8 cellular contexts compared by ENCODE assay signal in the genomic region with DNA sequence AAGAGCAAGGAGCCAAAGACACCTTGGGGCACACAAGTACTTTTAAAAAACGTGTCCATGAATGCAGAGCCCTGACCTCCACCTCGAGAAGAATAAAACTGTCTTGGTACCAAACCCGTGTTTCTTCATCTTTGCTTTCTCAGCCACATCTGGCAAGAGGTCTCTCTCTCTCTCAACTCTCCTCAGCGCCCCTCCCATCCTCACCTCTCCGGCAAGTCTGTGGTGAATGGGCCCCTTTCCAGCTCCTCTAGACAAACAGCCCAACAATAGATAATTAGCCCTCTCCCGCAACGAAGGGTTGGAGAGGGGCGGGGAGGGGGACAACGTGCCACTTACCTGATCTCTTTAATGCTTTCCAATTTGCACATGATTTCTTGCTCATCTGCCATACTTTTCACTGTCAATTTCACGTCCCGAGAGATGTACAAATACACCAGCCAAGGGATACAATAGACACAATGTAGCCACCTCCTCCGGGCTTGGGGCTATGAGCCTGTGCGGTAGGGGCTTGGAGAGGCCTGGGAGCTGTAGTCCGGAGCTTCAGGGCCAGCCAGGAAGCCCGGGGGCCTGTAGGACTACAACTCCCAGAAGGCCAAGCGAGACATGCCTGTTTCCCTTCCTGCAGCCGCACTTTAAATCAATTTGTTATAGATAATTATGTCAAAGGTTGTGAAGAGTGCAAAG. TPM values are rescaled to one million over a fixed set of nuclear protein-coding genes. Genes with fewer than 3 reads are reported as not detected.
A peak's percentile ranks its signal among the peaks of the same experiment; 100 is the strongest.
DNase-seq lines count a peak whose midpoint lies in the region; ATAC-seq, FAIRE-seq and TF ChIP-seq lines count a peak whose summit lies in the region.

Gene ZC4H2, minus strand, starts transcription at position 462 of the 684 bp plus-strand sequence. Its CDS starts 73 bp downstream, at position 389.

- FAIRE-seq in A549 (lab: Jason Lieb, UNC) (peak; percentile 94), RCC 7860 (lab: Jason Lieb, UNC) (peak; percentile 50)

- H3K36me3 Mint-ChIP-seq in activated T-helper 2 cell treated with anti-CD3 and anti-CD28 coated beads, Interferon-gamma antibody, Interleukin-2, Interleukin-4, amounts not matched to agents 10 μg/mL and 5 μg/mL and 100 μg/mL, durations not matched to agents 14 hours and 24 hours and 36 hours (ENCODE audit: low read depth), result peaks cover 15% of the 10 kb centered on the region
- H3K36me3 Mint-ChIP-seq in natural killer cell treated with Interleukin-12 subunit alpha and Interleukin-12 subunit beta and Interleukin-15 and Interleukin-18, amount 100 ng/mL, for 72 hours, result no peaks in the 10 kb centered on the region

- no peaks in the 10 kb centered on the region for H3K4me1 ChIP-seq in A549

- 1% methylated on average over 17 of the region's 17 CpGs for WGBS in A549 (ENCODE audit: missing lambda C conversion rate)

- POLR2A ChIA-PET in A549 (lab: Yijun Ruan, JAX), result no interaction called here

- no peak for TF ChIP-seq CTCF in A549 (IDR thresholded peaks at IDR 0.05)
- no peak for TF ChIP-seq CTCF in fibroblast of pulmonary artery (IDR thresholded peaks at IDR 0.05; ENCODE audit: low read length, missing control alignments)

- TF ChIP-seq RAD21 in A549 (conservative IDR thresholded peaks at IDR 0.05 in 1 of 2, IDR thresholded peaks at IDR 0.05 in 1 of 2), result no peak

- H3K9me3 ChIP-seq in A549, result no peaks in the 10 kb centered on the region

- CTCF ChIA-PET in A549 (lab: Yijun Ruan, JAX), result interaction anchor here (1.1 kb wide), 1 partner anchor 59 kb away, joined by 3 read pairs; the partner anchor contains the start of gene ZC3H12B

- peak within 1 kb of the TSS; percentile 58 for H3K4me3 ChIP-seq in A549
- peak within 1 kb of the TSS; percentile 72 for H3K4me3 ChIP-seq in fibroblast of pulmonary artery (replicated peaks; ENCODE audit: low read depth, low read length)

- peaks cover 20% of the 10 kb centered on the region for H3K4me1 Mint-ChIP-seq in activated T-helper 2 cell treated with anti-CD3 and anti-CD28 coated beads, Interferon-gamma antibody, Interleukin-2, Interleukin-4, amounts not matched to agents 10 μg/mL and 5 μg/mL and 100 μg/mL, durations not matched to agents 14 hours and 24 hours and 36 hours (ENCODE audit: low read depth)
- peaks cover 6 to 9% of the 10 kb centered on the region in 2 donors for H3K4me1 Mint-ChIP-seq in natural killer cell treated with Interleukin-12 subunit alpha and Interleukin-12 subunit beta and Interleukin-15 and Interleukin-18, amount 100 ng/mL, for 72 hours (ENCODE audit: low read depth in 2 of 2)
- peaks cover 13% of the 10 kb centered on the region for H3K4me1 Mint-ChIP-seq in stimulated activated naive CD8-positive, alpha-beta T cell treated with anti-CD3 and anti-CD28 coated beads, Interleukin-15, amount 100 ng/mL, for 72 hours

- TF ChIP-seq POLR2A in A549 (IDR thresholded peaks at IDR 0.05; ENCODE audit: low read length), result no peak

- H3K27ac Mint-ChIP-seq in activated T-helper 2 cell treated with anti-CD3 and anti-CD28 coated beads, Interferon-gamma antibody, Interleukin-2, Interleukin-4, amounts not matched to agents 10 μg/mL and 5 μg/mL and 100 μg/mL, durations not matched to agents 14 hours and 24 hours and 36 hours, result peak within 1 kb of the TSS; percentile 61
- peak within 1 kb of the TSS; percentile 69 to 90 for H3K27ac Mint-ChIP-seq in natural killer cell treated with Interleukin-12 subunit alpha and Interleukin-12 subunit beta and Interleukin-15 and Interleukin-18, amount 100 ng/mL, for 72 hours
- peak within 1 kb of the TSS; percentile 49 to 56 for H3K27ac Mint-ChIP-seq in stimulated activated naive CD8-positive, alpha-beta T cell treated with anti-CD3 and anti-CD28 coated beads, Interleukin-15, amount 100 ng/mL, for 72 hours

- peak within 1 kb of the TSS; percentile 35 to 67; a peak in 4 of 6 replicates for H3K27ac ChIP-seq in A549

- TF ChIP-seq EP300 in A549 (IDR thresholded peaks at IDR 0.05), result no peak

- peak within 1 kb of the TSS; percentile 82 for H3K4me2 ChIP-seq in A549

- intact Hi-C loops in activated T-helper 2 cell treated with anti-CD3 and anti-CD28 coated beads, Interferon-gamma antibody, Interleukin-2, Interleukin-4, amounts not matched to agents 10 μg/mL and 5 μg/mL and 100 μg/mL, durations not matched to agents 14 hours and 24 hours and 36 hours (cut with micrococcal nuclease), result loop anchor here (1.0 to 10.0 kb wide), 5 partner anchors 58 to 1221 kb away; partner anchors contain the start of genes AMER1, LAS1L and ZC3H12B

- DNase-seq in A549 (ENCODE audit: low read depth in 1 of 2, low spot score in 1 of 2), result peak; percentile 48 to 69
- DNase-seq in RCC 7860 (ENCODE audit: low spot score), result peak; percentile 22
- DNase-seq in activated T-helper 2 cell treated with anti-CD3 and anti-CD28 coated beads, Interferon-gamma antibody, Interleukin-2, Interleukin-4, amounts not matched to agents 10 μg/mL and 5 μg/mL and 100 μg/mL, durations not matched to agents 14 hours and 24 hours and 36 hours (ENCODE audit: low spot score), result peak; percentile 54
- peak; percentile 82 for DNase-seq in fibroblast of pulmonary artery (ENCODE audit: low read depth)
- peak; percentile 65 for DNase-seq in natural killer cell treated with Interleukin-12 subunit alpha and Interleukin-12 subunit beta and Interleukin-15 and Interleukin-18, amount 100 ng/mL, for 72 hours (ENCODE audit: low spot score)
- peak; percentile 52 to 65 for DNase-seq in stimulated activated naive CD8-positive, alpha-beta T cell treated with anti-CD3 and anti-CD28 coated beads, Interleukin-15, amount 100 ng/mL, for 72 hours

- H3K9me3 Mint-ChIP-seq in activated T-helper 2 cell treated with anti-CD3 and anti-CD28 coated beads, Interferon-gamma antibody, Interleukin-2, Interleukin-4, amounts not matched to agents 10 μg/mL and 5 μg/mL and 100 μg/mL, durations not matched to agents 14 hours and 24 hours and 36 hours, result peaks cover 24% of the 10 kb centered on the region
- no peaks in the 10 kb centered on the region for H3K9me3 Mint-ChIP-seq in natural killer cell treated with Interleukin-12 subunit alpha and Interleukin-12 subunit beta and Interleukin-15 and Interleukin-18, amount 100 ng/mL, for 72 hours
- peaks cover 6 to 12% of the 10 kb centered on the region in 2 donors for H3K9me3 Mint-ChIP-seq in stimulated activated naive CD8-positive, alpha-beta T cell treated with anti-CD3 and anti-CD28 coated beads, Interleukin-15, amount 100 ng/mL, for 72 hours

- peak within 1 kb of the TSS; percentile 93 for H3K4me3 Mint-ChIP-seq in activated T-helper 2 cell treated with anti-CD3 and anti-CD28 coated beads, Interferon-gamma antibody, Interleukin-2, Interleukin-4, amounts not matched to agents 10 μg/mL and 5 μg/mL and 100 μg/mL, durations not matched to agents 14 hours and 24 hours and 36 hours (ENCODE audit: low read depth)
- H3K4me3 Mint-ChIP-seq in natural killer cell treated with Interleukin-12 subunit alpha and Interleukin-12 subunit beta and Interleukin-15 and Interleukin-18, amount 100 ng/mL, for 72 hours, result peak within 1 kb of the TSS; percentile 96
- H3K4me3 Mint-ChIP-seq in stimulated activated naive CD8-positive, alpha-beta T cell treated with anti-CD3 and anti-CD28 coated beads, Interleukin-15, amount 100 ng/mL, for 72 hours, result peak within 1 kb of the TSS; percentile 96 to 97

- H3K27me3 Mint-ChIP-seq in activated T-helper 2 cell treated with anti-CD3 and anti-CD28 coated beads, Interferon-gamma antibody, Interleukin-2, Interleukin-4, amounts not matched to agents 10 μg/mL and 5 μg/mL and 100 μg/mL, durations not matched to agents 14 hours and 24 hours and 36 hours (ENCODE audit: low read depth), result no peaks in the 10 kb centered on the region
- peaks cover 2 to 7% of the 10 kb centered on the region in 2 donors for H3K27me3 Mint-ChIP-seq in natural killer cell treated with Interleukin-12 subunit alpha and Interleukin-12 subunit beta and Interleukin-15 and Interleukin-18, amount 100 ng/mL, for 72 hours
- H3K27me3 Mint-ChIP-seq in stimulated activated naive CD8-positive, alpha-beta T cell treated with anti-CD3 and anti-CD28 coated beads, Interleukin-15, amount 100 ng/mL, for 72 hours, result no peaks in the 10 kb centered on the region

- ATAC-seq in A549, result peak; percentile 99 to 100
- ATAC-seq in GM19023 (IDR thresholded peaks at IDR 0.05; ENCODE audit: unreplicated experiment), result peak; percentile 98
- ATAC-seq in HG03280 (IDR thresholded peaks at IDR 0.05; ENCODE audit: unreplicated experiment), result peak; percentile 100
- peak; percentile 94 to 98 for ATAC-seq in natural killer cell treated with Interleukin-12 subunit alpha and Interleukin-12 subunit beta and Interleukin-15 and Interleukin-18, amount 100 ng/mL, for 72 hours
- peak; percentile 99 for ATAC-seq in stimulated activated naive CD8-positive, alpha-beta T cell treated with anti-CD3 and anti-CD28 coated beads, Interleukin-15, amount 100 ng/mL, for 72 hours

TF ChIP-seq in A549, 52 proteins besides CTCF, POLR2A, EP300 and RAD21:
- TF ChIP-seq RCOR1 (IDR thresholded peaks at IDR 0.05; ENCODE audit: low read depth, low read length), result no peak
- no peak for TF ChIP-seq NFE2L2 (conservative IDR thresholded peaks at IDR 0.05; ENCODE audit: low read length)
- TF ChIP-seq CBX8 (IDR thresholded peaks at IDR 0.05), result no peak
- TF ChIP-seq HDAC2 (IDR thresholded peaks at IDR 0.05), result no peak

RNA-seq across cellular contexts. Expression of gene ZC4H2, which starts in this region (rescaled TPM):
- 6.0 and 7.4 TPM in 2 replicates for polyA plus RNA-seq in A549 (2011; rRNA removed)
- polyA plus RNA-seq in A549 (2012; cell fraction: cytosol; rRNA removed), result 2.0 and 2.2 TPM in 2 replicates
- 2.3 and 3.9 TPM in 2 replicates for polyA plus RNA-seq in A549 (2012; cell fraction: nucleus; rRNA removed)
- polyA plus RNA-seq in A549 (2017; fragmentation: RNase III; extraction: RNeasy Plus Mini Kit Qiagen cat#74134 plus additional on column Dnase treatment), result 2.8 to 4.2 TPM (median 3.7 TPM) in 3 replicates
- 2.8 and 3.3 TPM in 2 replicates for polyA minus RNA-seq in A549 (2011; rRNA and poly(A)+ RNA removed)
- 8.9 and 9.3 TPM in 2 replicates for total RNA-seq in activated T-helper 2 cell treated with anti-CD3 and anti-CD28 coated beads, Interferon-gamma antibody, Interleukin-2, Interleukin-4, amounts not matched to agents 10 μg/mL and 5 μg/mL and 100 μg/mL, durations not matched to agents 14 hours and 24 hours and 36 hours
- total RNA-seq in natural killer cell treated with Interleukin-12 subunit alpha and Interleukin-12 subunit beta and Interleukin-15 and Interleukin-18, amount 100 ng/mL, for 72 hours, result 1 to 10 TPM; 8.0 to 8.1 TPM

Comparison
In these comparisons a context has a peak if more than half of its experiments do, and no peak if none do; other contexts are left out.
1. Peak in every context shown above with its lines: DNase-seq, ATAC-seq, H3K4me3 ChIP-seq and H3K27ac ChIP-seq.
2. DNase-seq: peak in every context shown above with its lines; median percentile 82 in fibroblast of pulmonary artery; 65 in natural killer cell treated with Interleukin-12 subunit alpha and Interleukin-12 subunit beta and Interleukin-15 and Interleukin-18, amount 100 ng/mL, for 72 hours; 58 in A549; 58 in stimulated activated naive CD8-positive, alpha-beta T cell treated with anti-CD3 and anti-CD28 coated beads, Interleukin-15, amount 100 ng/mL, for 72 hours; 54 in activated T-helper 2 cell treated with anti-CD3 and anti-CD28 coated beads, Interferon-gamma antibody, Interleukin-2, Interleukin-4, amounts not matched to agents 10 μg/mL and 5 μg/mL and 100 μg/mL, durations not matched to agents 14 hours and 24 hours and 36 hours; 22 in RCC 7860.